15 cellular contexts compared by ENCODE assay signal in genomic region chr2:70367722-70368323, GRCh38.
DNase-seq lines count a peak whose midpoint lies in the region; ATAC-seq, FAIRE-seq and TF ChIP-seq lines count a peak whose summit lies in the region.
"Had no signal": no experiment of that assay in that cellular context is flagged by ENCODE, and none has a peak within 500 bp of the region (broad histone marks: within the 10 kb centered on the region; RNA-seq: fewer than 3 reads in every experiment).

No MANE protein-coding gene starts in this region.

- H4K20me1 ChIP-seq in fibroblast of lung (ENCODE audit: control insufficient read depth, extremely low read depth, insufficient read depth, low read length): no peaks in the 10 kb centered on the region

- ATAC-seq in pancreas (peak in 3 of 4 donors; percentile 19 to 53 (median 48)), GM18861 (IDR thresholded peaks at IDR 0.05; ENCODE audit: unreplicated experiment) (no peak), left ventricle myocardium superior (no peak)

- no peak overlapping the region for H3K4me2 ChIP-seq in fibroblast of lung (ENCODE audit: extremely low read depth, insufficient read depth, low read length)

- H3K9me3 ChIP-seq in fibroblast of lung (ENCODE audit: control insufficient read depth, insufficient read depth, low read depth, low read length): no peaks in the 10 kb centered on the region
- H3K9me3 ChIP-seq in pancreas: no peaks in the 10 kb centered on the region

- H3K36me3 ChIP-seq in fibroblast of lung (ENCODE audit: control insufficient read depth, insufficient read depth, low read length) (no peaks in the 10 kb centered on the region), pancreas (no peaks in the 10 kb centered on the region)

- H3K9ac ChIP-seq in fibroblast of lung (ENCODE audit: insufficient read depth, low read length): no peak overlapping the region

- no peaks in the 10 kb centered on the region for H3K4me1 ChIP-seq in fibroblast of lung (ENCODE audit: control insufficient read depth, extremely low read depth, insufficient read depth, low read length)
- H3K4me1 ChIP-seq in pancreas: no peaks in the 10 kb centered on the region

- H3K27me3 ChIP-seq in fibroblast of lung (ENCODE audit: control insufficient read depth, insufficient read depth, low read length) (no peaks in the 10 kb centered on the region), pancreas (no peaks in the 10 kb centered on the region)

- H3K27ac ChIP-seq in fibroblast of lung (ENCODE audit: insufficient read depth, low read length) (no peak overlapping the region), pancreas (no peak overlapping the region)
- H3K27ac ChIP-seq: HL-60 had no signal

- DNase-seq in NCI-H1105 treated with DMSO at 0.1 percent for 48 hours (lab: John Stamatoyannopoulos, UW): peak; percentile 12
- DNase-seq in NCI-H1105 (lab: John Stamatoyannopoulos, UW): no peak
- DNase-seq in RPMI7951 (ENCODE audit: low read depth): peak; percentile 62
- peak; percentile 4 to 32 for DNase-seq in fibroblast of lung (ENCODE audit: low read depth in 2 of 2)
- DNase-seq in pancreas: peak in 5 of 6 donors; percentile 23 to 60 (median 41)
- DNase-seq in NCI-H2171 (lab: John Stamatoyannopoulos, UW): no peak
- DNase-seq in left ventricle myocardium superior: no peak
- DNase-seq: activated CD8-positive, alpha-beta memory T cell treated with anti-CD3 and anti-CD28 coated beads for 24 hours; activated naive CD4-positive, alpha-beta T cell treated with Interleukin-2 at 50 U/mL for 16 hours; caudate nucleus; NCI-H524; stimulated activated CD4-positive, alpha-beta T cell treated with anti-CD3 and anti-CD28 coated beads, Interleukin-2, amount 100 ng/mL, for 24 hours; T1000 had no signal

- TF ChIP-seq CTCF in fibroblast of lung (conservative IDR thresholded peaks at IDR 0.05 in 1 of 2, IDR thresholded peaks at IDR 0.05 in 1 of 2; ENCODE audit: low read depth in 1 of 2, low read length in 2 of 2) (no peak), pancreas (IDR thresholded peaks at IDR 0.05) (no peak)

- no peak overlapping the region for H2AFZ ChIP-seq in fibroblast of lung (ENCODE audit: low read length)

- WGBS in pancreas, 2 donors: 44 to 52% methylated on average over 8 of the region's 8 CpGs

- no peak for FAIRE-seq in pancreas (lab: Jason Lieb, UNC)

- H3K4me3 ChIP-seq in fibroblast of lung (replicated peaks in 1 of 4; ENCODE audit: control extremely low read depth in 1 of 4, insufficient read depth in 1 of 4, low read depth in 3 of 4, low read length in 4 of 4) (no peak overlapping the region), pancreas (no peak overlapping the region)

- intact Hi-C loops in pancreas (cut with DNase I): no loop called here
- intact Hi-C loops in left ventricle myocardium superior (cut with micrococcal nuclease): no loop called here

- H3K79me2 ChIP-seq in fibroblast of lung (ENCODE audit: control insufficient read depth, insufficient read depth, low read length): no peaks in the 10 kb centered on the region

Comparison
In these comparisons a context has a peak if more than half of its experiments do, and no peak if none do; other contexts are left out.
1. DNase-seq: peak in NCI-H1105 treated with DMSO at 0.1 percent for 48 hours (single experiment), RPMI7951 (single experiment), fibroblast of lung (2 of 2) and pancreas (5 of 6); none in NCI-H1105 (single experiment), NCI-H2171 (single experiment) and left ventricle myocardium superior (single experiment).
2. ATAC-seq: peak in pancreas (3 of 4); none in GM18861 (single experiment) and left ventricle myocardium superior (single experiment).